ENCODE assay signal across 9 cellular contexts in genomic region chr4:38320349-38320707, GRCh38.
A peak's percentile ranks its signal among the peaks of the same experiment; 100 is the strongest.
DNase-seq lines count a peak whose midpoint lies in the region; ATAC-seq and TF ChIP-seq lines count a peak whose summit lies in the region.
"Had no signal": no experiment of that assay in that cellular context is flagged by ENCODE, and none has a peak within 500 bp of the region (broad histone marks: within the 10 kb centered on the region; RNA-seq: fewer than 3 reads in every experiment).

No MANE protein-coding gene starts in this region.

- H3K27me3 ChIP-seq in mesendoderm (ENCODE audit: insufficient read depth, low read length, poor library complexity) (no peaks in the 10 kb centered on the region), stomach (no peaks in the 10 kb centered on the region), foreskin keratinocyte (no peaks in the 10 kb centered on the region)

- H2BK5ac ChIP-seq in mesendoderm (ENCODE audit: low read length), result no peak overlapping the region

- no peak overlapping the region for H2BK15ac ChIP-seq in mesendoderm (replicated peaks; ENCODE audit: low read depth)

- peaks cover 3% of the 10 kb centered on the region for H3K36me3 Mint-ChIP-seq in activated CD8-positive, alpha-beta T cell treated with anti-CD3 and anti-CD28 coated beads for 36 hours (ENCODE audit: low read depth)

- DNase-seq in activated CD8-positive, alpha-beta T cell treated with anti-CD3 and anti-CD28 coated beads for 36 hours, result no peak
- no peak for DNase-seq in mesendoderm
- no peak for DNase-seq in stomach
- no peak for DNase-seq in foreskin keratinocyte
- DNase-seq in SIG-M5 (lab: John Stamatoyannopoulos, UW), result no peak
- no peak for DNase-seq in DMS 273 treated with DMSO at 0.1 percent for 48 hours (lab: John Stamatoyannopoulos, UW)
- no peak for DNase-seq in GM20000 (ENCODE audit: low spot score)

- H2AK5ac ChIP-seq in mesendoderm (ENCODE audit: low read length), result no peak overlapping the region

- no peak overlapping the region for H3K23ac ChIP-seq in mesendoderm (ENCODE audit: low read length)

- POLR2A ChIA-PET in HEK293 (lab: Yijun Ruan, JAX), result interaction anchor here (0.7 to 1.2 kb wide), 2 partner anchors 8 to 53 kb away, joined by 3 to 5 read pairs; no protein-coding TSS in a partner anchor
- POLR2A ChIA-PET in activated CD8-positive, alpha-beta T cell treated with anti-CD3 and anti-CD28 coated beads for 36 hours (lab: Charles Lee), result interaction anchor here (1.0 to 3.2 kb wide), 3 partner anchors 10 to 345 kb away, joined by 3 to 12 read pairs (median 4); no protein-coding TSS in a partner anchor

- H4K5ac ChIP-seq in mesendoderm (ENCODE audit: low read length), result no peak overlapping the region

- H3K36me3 ChIP-seq in HEK293 (ENCODE audit: control insufficient read depth in 2 of 2, insufficient read depth in 1 of 2, low read length in 2 of 2), result no peaks in the 10 kb centered on the region
- no peaks in the 10 kb centered on the region for H3K36me3 ChIP-seq in mesendoderm (ENCODE audit: control insufficient read depth, insufficient read depth, low read length)
- no peaks in the 10 kb centered on the region for H3K36me3 ChIP-seq in stomach

- H2BK120ac ChIP-seq in mesendoderm (ENCODE audit: low read depth, low read length), result no peak overlapping the region

- no peaks in the 10 kb centered on the region for H3K79me2 ChIP-seq in mesendoderm (ENCODE audit: control insufficient read depth, insufficient read depth, low read length)

- no peak overlapping the region for H3K4ac ChIP-seq in mesendoderm (ENCODE audit: low read depth, low read length)

- TF ChIP-seq EP300 in stomach (IDR thresholded peaks at IDR 0.05), result no peak

- H3K4me1 Mint-ChIP-seq in activated CD8-positive, alpha-beta T cell treated with anti-CD3 and anti-CD28 coated beads for 36 hours (ENCODE audit: low read depth), result peaks cover 39% of the 10 kb centered on the region

- TF ChIP-seq POLR2A in stomach (IDR thresholded peaks at IDR 0.05), result no peak

- H3K4me3 ChIP-seq in HEK293 (ENCODE audit: low read depth, low read length) (no peak overlapping the region), mesendoderm (ENCODE audit: low read length) (no peak overlapping the region), stomach (no peak overlapping the region)

- intact Hi-C loops in activated CD8-positive, alpha-beta T cell treated with anti-CD3 and anti-CD28 coated beads for 36 hours (cut with micrococcal nuclease), result loop anchor here (5.0 kb wide), 1 partner anchor 357 kb away; no protein-coding TSS in a partner anchor
- intact Hi-C loops in stomach (cut with DNase I; ENCODE audit: low total_unique reads), result loop anchor here (5.0 kb wide), 1 partner anchor 357 kb away; no protein-coding TSS in a partner anchor

- TF ChIP-seq CTCF in HEK293 (tag by site-specific recombination; IDR thresholded peaks at IDR 0.05), result no peak
- no peak for TF ChIP-seq CTCF in activated CD8-positive, alpha-beta T cell treated with anti-CD3 and anti-CD28 coated beads for 36 hours (IDR thresholded peaks at IDR 0.05)
- no peak for TF ChIP-seq CTCF in stomach (IDR thresholded peaks at IDR 0.05)
- TF ChIP-seq CTCF in foreskin keratinocyte (conservative IDR thresholded peaks at IDR 0.05), result no peak
- no peak for TF ChIP-seq CTCF in GM20000 (IDR thresholded peaks at IDR 0.05; ENCODE audit: extremely low read depth, missing control alignments)

- H3K56ac ChIP-seq in mesendoderm (ENCODE audit: low read length), result peak overlapping the region; percentile 22

- no CpG with 5 or more reads among the region's 5 CpGs for WGBS in mesendoderm (ENCODE audit: extremely low coverage, insufficient coverage, low lambda C conversion rate)
- 71 to 79% (median 76%) methylated on average over 5 of the region's 5 CpGs for WGBS in stomach, 5 donors

- no peaks in the 10 kb centered on the region for H3K27me3 Mint-ChIP-seq in activated CD8-positive, alpha-beta T cell treated with anti-CD3 and anti-CD28 coated beads for 36 hours

- H3K27ac ChIP-seq in HEK293 (ENCODE audit: extremely low read depth, low read depth, low read length) (peak overlapping the region; percentile 4; the same call in 1 of the 2 replicates), mesendoderm (ENCODE audit: low read depth, low read length) (no peak overlapping the region), stomach (peak overlapping the region; percentile 29 to 95 (median 90)), foreskin keratinocyte (no peak overlapping the region)

- CTCF ChIA-PET in HEK293 (lab: Yijun Ruan, JAX), result interaction anchor here (0.6 to 2.8 kb wide), 13 partner anchors 10 to 409 kb away, joined by 3 to 26 read pairs (median 4); no protein-coding TSS in a partner anchor
- CTCF ChIA-PET in activated CD8-positive, alpha-beta T cell treated with anti-CD3 and anti-CD28 coated beads for 36 hours (lab: Charles Lee), result interaction anchor here (0.8 to 3.9 kb wide), 21 partner anchors 9 to 536 kb away, joined by 3 to 67 read pairs (median 6); no protein-coding TSS in a partner anchor

- no peak overlapping the region for H3K4me2 ChIP-seq in mesendoderm (ENCODE audit: low read length)

- no peak overlapping the region for H3K4me3 Mint-ChIP-seq in activated CD8-positive, alpha-beta T cell treated with anti-CD3 and anti-CD28 coated beads for 36 hours

- H3K18ac ChIP-seq in mesendoderm (ENCODE audit: low read length), result peak overlapping the region; percentile 75

- no peak overlapping the region for H4K8ac ChIP-seq in mesendoderm (ENCODE audit: low read depth, low read length)

- H3K9me3 Mint-ChIP-seq in activated CD8-positive, alpha-beta T cell treated with anti-CD3 and anti-CD28 coated beads for 36 hours, result peaks cover 6% of the 10 kb centered on the region
- H3K9me3 Mint-ChIP-seq: activated T-cell treated with anti-CD3 and anti-CD28 coated beads, Interleukin-2, amount 50 U/mL, for 4 hours had no signal

- H3K4me1 ChIP-seq in HEK293 (ENCODE audit: control insufficient read depth, insufficient read depth, low read length) (no peaks in the 10 kb centered on the region), mesendoderm (ENCODE audit: control insufficient read depth, low read depth, low read length) (no peaks in the 10 kb centered on the region), stomach (peaks cover 15 to 27% (median 26%) of the 10 kb centered on the region in 4 donors), foreskin keratinocyte (peaks cover 13% of the 10 kb centered on the region)

- ATAC-seq in activated CD8-positive, alpha-beta T cell treated with anti-CD3 and anti-CD28 coated beads for 36 hours, result no peak
- no peak for ATAC-seq in foreskin keratinocyte

- H3K27ac Mint-ChIP-seq in activated CD8-positive, alpha-beta T cell treated with anti-CD3 and anti-CD28 coated beads for 36 hours, result peak overlapping the region; percentile 45

- H3K9ac ChIP-seq in mesendoderm (ENCODE audit: low read length), result no peak overlapping the region

- H3K9me3 ChIP-seq in HEK293 (ENCODE audit: control insufficient read depth, insufficient read depth, low read depth, low read length) (no peaks in the 10 kb centered on the region), stomach (no peaks in the 10 kb centered on the region)

- H3K79me1 ChIP-seq in mesendoderm (ENCODE audit: low read length), result no peaks in the 10 kb centered on the region

TF ChIP-seq in HEK293, 187 proteins besides CTCF, POLR2A, EP300 and RAD21:
- no peak for TF ChIP-seq INSM2 (tag by site-specific recombination; IDR thresholded peaks at IDR 0.05)
- no peak for TF ChIP-seq HOXD13 (CRISPR knock-in tag; IDR thresholded peaks at IDR 0.05; ENCODE audit: borderline replicate concordance)
- no peak for TF ChIP-seq ZNF626 (tag by site-specific recombination; IDR thresholded peaks at IDR 0.05)
- no peak for TF ChIP-seq ZNF548 (tag by site-specific recombination; IDR thresholded peaks at IDR 0.05)
- TF ChIP-seq ZNF202 (tag by site-specific recombination; IDR thresholded peaks at IDR 0.05; ENCODE audit: borderline replicate concordance), result no peak
- no peak for TF ChIP-seq ZNF473 (tag by site-specific recombination; IDR thresholded peaks at IDR 0.05)
- TF ChIP-seq ZNF37A (tag by site-specific recombination; IDR thresholded peaks at IDR 0.05), result no peak
- TF ChIP-seq HOXA7 (CRISPR knock-in tag; IDR thresholded peaks at IDR 0.05; ENCODE audit: borderline replicate concordance), result no peak
- TF ChIP-seq ZNF274 (IDR thresholded peaks at IDR 0.05; ENCODE audit: low read length), result no peak
- no peak for TF ChIP-seq ZNF274 (tag by site-specific recombination; IDR thresholded peaks at IDR 0.05; ENCODE audit: borderline replicate concordance)
- no peak for TF ChIP-seq SCRT1 (tag by site-specific recombination; IDR thresholded peaks at IDR 0.05; ENCODE audit: borderline replicate concordance)
- no peak for TF ChIP-seq ZNF514 (tag by site-specific recombination; IDR thresholded peaks at IDR 0.05)
- no peak for TF ChIP-seq ZNF121 (tag by site-specific recombination; IDR thresholded peaks at IDR 0.05)
- no peak for TF ChIP-seq ZNF571 (tag by site-specific recombination; IDR thresholded peaks at IDR 0.05)
- TF ChIP-seq ZSCAN30 (tag by site-specific recombination; IDR thresholded peaks at IDR 0.05), result no peak

Comparison
In these comparisons a context has a peak if more than half of its experiments do, and no peak if none do; other contexts are left out.
1. H3K27ac ChIP-seq: peak in HEK293 (single experiment) and stomach (5 of 5); none in mesendoderm (single experiment) and foreskin keratinocyte (single experiment).